Comparison of ENCODE assay signal across 11 cellular contexts in genomic region chr4:140250989-140251552, GRCh38.
DNase-seq lines count a peak whose midpoint lies in the region; ATAC-seq, FAIRE-seq and TF ChIP-seq lines count a peak whose summit lies in the region.
"Had no signal": no experiment of that assay in that cellular context is flagged by ENCODE, and none has a peak within 500 bp of the region (broad histone marks: within the 10 kb centered on the region; RNA-seq: fewer than 3 reads in every experiment).

No MANE protein-coding gene starts in this region.

- in situ Hi-C loops in ACHN (cut with HindIII; ENCODE audit: low pct_ligation_motif_present, low pct_unique_long_range_greater_than_20kb, low sequenced_read_pairs): no loop called here

- no peaks in the 10 kb centered on the region for H3K27me3 Mint-ChIP-seq in Caco-2 (ENCODE audit: insufficient read depth, unreplicated experiment)
- no peaks in the 10 kb centered on the region for H3K27me3 Mint-ChIP-seq in astrocyte (ENCODE audit: low read depth, unreplicated experiment)

- H3K4me3 ChIP-seq in Caco-2 (ENCODE audit: low read depth, low read length) (no peak overlapping the region), astrocyte (ENCODE audit: insufficient read depth, low read depth, low read length) (no peak overlapping the region), trophoblast cell (ENCODE audit: low read depth, low read length) (no peak overlapping the region)
- H3K4me3 ChIP-seq: pancreas, upper lobe of left lung had no signal

- peak overlapping the region; percentile 88 for H3K27ac Mint-ChIP-seq in Caco-2 (ENCODE audit: unreplicated experiment)
- peak overlapping the region; percentile 41 for H3K27ac Mint-ChIP-seq in astrocyte (ENCODE audit: unreplicated experiment)

- POLR2A ChIA-PET in Caco-2 (lab: Charles Lee): interaction anchor here (1.1 to 1.6 kb wide), 2 partner anchors 100 to 231 kb away, joined by 3 to 6 read pairs; no protein-coding TSS in a partner anchor

- DNase-seq in Caco-2: peak; percentile 64 to 76
- DNase-seq in HuH-7.5 (ENCODE audit: low spot score): peak; percentile 73
- DNase-seq in astrocyte (ENCODE audit: low read depth): no peak
- DNase-seq in trophoblast cell: peak; percentile 84 to 91
- no peak for DNase-seq in EL
- DNase-seq in effector CD8-positive, alpha-beta T cell (lab: John Stamatoyannopoulos, UW): no peak
- DNase-seq in ACHN: no peak
- DNase-seq: left colon, pancreas had no signal

- H3K36me3 Mint-ChIP-seq in Caco-2 (ENCODE audit: insufficient read depth, unreplicated experiment) (no peaks in the 10 kb centered on the region), astrocyte (ENCODE audit: low read depth, unreplicated experiment) (no peaks in the 10 kb centered on the region)

- peak overlapping the region; percentile 19 for H3K4ac ChIP-seq in trophoblast cell (ENCODE audit: low read depth, low read length)

- no peaks in the 10 kb centered on the region for H3K27me3 ChIP-seq in Caco-2 (replicated peaks; ENCODE audit: control insufficient read depth, insufficient read depth, low read length)
- no peaks in the 10 kb centered on the region for H3K27me3 ChIP-seq in astrocyte (ENCODE audit: insufficient read depth, low read length)
- H3K27me3 ChIP-seq in trophoblast cell (ENCODE audit: insufficient read depth, low read length): no peaks in the 10 kb centered on the region
- H3K27me3 ChIP-seq: pancreas, upper lobe of left lung had no signal

- H4K20me1 ChIP-seq in astrocyte (ENCODE audit: insufficient read depth, low read length): no peaks in the 10 kb centered on the region

- TF ChIP-seq CTCF in Caco-2 (IDR thresholded peaks at IDR 0.05; ENCODE audit: insufficient read depth in 1 of 2, low read depth in 1 of 2, low read length in 1 of 2, severe bottlenecking in 1 of 2, unreplicated experiment in 1 of 2) (no peak), astrocyte (IDR thresholded peaks at IDR 0.05; ENCODE audit: insufficient read depth, low read depth, low read length) (no peak)

- H3K79me2 ChIP-seq in astrocyte (ENCODE audit: insufficient read depth, low read length) (no peaks in the 10 kb centered on the region), trophoblast cell (ENCODE audit: control insufficient read depth, insufficient read depth, low read length, poor library complexity) (peaks cover 4% of the 10 kb centered on the region)

- H3K9me3 ChIP-seq in Caco-2: no peaks in the 10 kb centered on the region
- no peaks in the 10 kb centered on the region for H3K9me3 ChIP-seq in astrocyte (ENCODE audit: insufficient read depth, low read depth, low read length)
- H3K9me3 ChIP-seq in trophoblast cell (ENCODE audit: insufficient read depth, low read depth, low read length): no peaks in the 10 kb centered on the region
- H3K9me3 ChIP-seq: pancreas, upper lobe of left lung had no signal

- WGBS in trophoblast cell (ENCODE audit: extremely low coverage, insufficient coverage, insufficient read length): no CpG with 5 or more reads among the region's 4 CpGs

- no peak for FAIRE-seq in astrocyte (lab: Jason Lieb, UNC)
- FAIRE-seq: pancreas had no signal

- H2AFZ ChIP-seq in astrocyte (ENCODE audit: low read depth, low read length) (no peak overlapping the region), trophoblast cell (ENCODE audit: insufficient read depth, low read length, poor library complexity) (no peak overlapping the region)

- no peak overlapping the region for H3K23ac ChIP-seq in trophoblast cell (ENCODE audit: low read length)

- intact Hi-C loops in Caco-2 (cut with micrococcal nuclease; ENCODE audit: unreplicated experiment): loop anchor here (1.0 to 10.0 kb wide), 2 partner anchors 100 to 406 kb away; no protein-coding TSS in a partner anchor

- BruUV-seq in Caco-2 (replicated peaks; lab: Mats Ljungman, UMichigan): no TSS peak

- H4K8ac ChIP-seq in trophoblast cell (ENCODE audit: low read depth, low read length): peak overlapping the region; percentile 40

- H3K4me1 Mint-ChIP-seq in Caco-2 (ENCODE audit: low read depth, unreplicated experiment) (peaks cover 13% of the 10 kb centered on the region), astrocyte (ENCODE audit: low read depth, unreplicated experiment) (peaks cover 29% of the 10 kb centered on the region)

- H3K4me3 Mint-ChIP-seq in Caco-2 (ENCODE audit: unreplicated experiment): no peak overlapping the region
- H3K4me3 Mint-ChIP-seq in astrocyte (ENCODE audit: unreplicated experiment): no peak overlapping the region

- H3K9me3 Mint-ChIP-seq in Caco-2 (ENCODE audit: unreplicated experiment) (no peaks in the 10 kb centered on the region), astrocyte (ENCODE audit: unreplicated experiment) (no peaks in the 10 kb centered on the region)

- peaks cover 39% of the 10 kb centered on the region for H3K79me1 ChIP-seq in trophoblast cell (ENCODE audit: low read length)

- peak overlapping the region; percentile 32 for H2AK5ac ChIP-seq in trophoblast cell (ENCODE audit: low read length)

- CTCF ChIA-PET in Caco-2 (lab: Charles Lee): interaction anchor here (1.1 to 3.6 kb wide), 2 partner anchors 97 to 238 kb away, joined by 3 to 23 read pairs; partner anchors contain the start of gene MAML3

- H2BK120ac ChIP-seq in trophoblast cell (ENCODE audit: insufficient read depth, low read length, poor library complexity): peak overlapping the region; percentile 82

- no peak overlapping the region for H4K12ac ChIP-seq in trophoblast cell (ENCODE audit: low read depth, low read length)

- H4K91ac ChIP-seq in trophoblast cell (ENCODE audit: low read depth, low read length): peak overlapping the region; percentile 56

- H3K4me2 ChIP-seq in astrocyte (ENCODE audit: low read length) (no peak overlapping the region), trophoblast cell (ENCODE audit: low read length) (peak overlapping the region; percentile 15)

- H3K36me3 ChIP-seq in Caco-2 (ENCODE audit: control insufficient read depth, insufficient read depth, low read length): no peaks in the 10 kb centered on the region
- H3K36me3 ChIP-seq in astrocyte (ENCODE audit: insufficient read depth, low read length): no peaks in the 10 kb centered on the region
- H3K36me3 ChIP-seq in trophoblast cell (ENCODE audit: control insufficient read depth in 1 of 2, insufficient read depth in 2 of 2, low read length in 2 of 2): no peaks in the 10 kb centered on the region
- H3K36me3 ChIP-seq: pancreas, upper lobe of left lung had no signal

- no peak overlapping the region for H3K9ac ChIP-seq in astrocyte (ENCODE audit: low read length)
- no peak overlapping the region for H3K9ac ChIP-seq in trophoblast cell (ENCODE audit: low read length)

- ATAC-seq in GM19023 (IDR thresholded peaks at IDR 0.05; ENCODE audit: unreplicated experiment): no peak
- ATAC-seq: left colon, pancreas had no signal

- peak overlapping the region; percentile 61 for H3K14ac ChIP-seq in trophoblast cell (ENCODE audit: low read length)

- peak overlapping the region; percentile 37 for H3K18ac ChIP-seq in trophoblast cell (ENCODE audit: low read length)

- H3K27ac ChIP-seq in astrocyte (ENCODE audit: low read depth, low read length): no peak overlapping the region
- peak overlapping the region; percentile 72 for H3K27ac ChIP-seq in trophoblast cell (ENCODE audit: low read depth, low read length)

- H3K4me1 ChIP-seq in Caco-2: peaks cover 41% of the 10 kb centered on the region
- H3K4me1 ChIP-seq in astrocyte (ENCODE audit: insufficient read depth, low read length): peaks cover 32% of the 10 kb centered on the region
- H3K4me1 ChIP-seq in trophoblast cell (ENCODE audit: control insufficient read depth in 1 of 2, insufficient read depth in 2 of 2, low read length in 2 of 2): peaks cover 20 to 25% of the 10 kb centered on the region in 2 experiments

- peak overlapping the region; percentile 84 for H2BK12ac ChIP-seq in trophoblast cell (ENCODE audit: low read length)

- peak overlapping the region; percentile 58 for H2BK5ac ChIP-seq in trophoblast cell (ENCODE audit: low read depth, low read length, poor library complexity)

Comparison
In these comparisons a context has a peak if more than half of its experiments do, and no peak if none do; other contexts are left out.
1. DNase-seq: peak in Caco-2 (2 of 2), HuH-7.5 (single experiment) and trophoblast cell (2 of 2); none in astrocyte (single experiment), EL (single experiment), effector CD8-positive, alpha-beta T cell (single experiment) and ACHN (single experiment).